ENCODE assay signal across 8 cellular contexts in the genomic region with DNA sequence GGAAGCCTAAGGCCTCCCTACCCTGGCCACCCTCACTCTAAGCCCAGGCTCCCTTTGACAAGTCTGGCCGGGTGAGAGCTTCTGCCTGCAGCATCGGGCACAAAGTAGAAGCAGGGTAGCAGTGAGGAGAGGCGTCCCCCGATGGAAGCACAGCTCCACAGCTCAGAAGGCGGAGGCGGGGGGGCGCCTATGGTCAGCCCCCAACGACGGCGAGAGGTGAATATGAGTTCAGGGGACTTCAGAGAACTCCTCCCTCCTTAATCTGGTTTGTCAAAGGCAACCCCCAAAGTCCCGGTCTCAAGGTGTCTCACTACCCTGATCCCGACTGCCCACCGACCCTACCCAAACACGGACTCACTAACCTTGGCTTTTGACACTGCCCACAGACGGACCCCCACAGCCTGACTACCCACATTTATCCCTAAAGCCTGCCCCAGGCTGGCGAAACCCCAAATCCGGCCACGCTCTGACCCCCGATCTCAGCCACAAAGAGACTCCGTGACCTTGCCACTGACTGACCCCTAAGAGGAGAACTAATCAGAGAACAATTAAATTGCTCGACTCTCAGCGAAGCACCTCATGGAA. TPM values are rescaled to one million over a fixed set of nuclear protein-coding genes. Genes with fewer than 3 reads are reported as not detected.
DNase-seq lines count a peak whose midpoint lies in the region; ATAC-seq, FAIRE-seq and TF ChIP-seq lines count a peak whose summit lies in the region.

No MANE protein-coding gene starts in this region.

- TF ChIP-seq EP300 in suprapubic skin (IDR thresholded peaks at IDR 0.05) = no peak

- WGBS in suprapubic skin = 53% methylated on average over 15 of the region's 22 CpGs

- TF ChIP-seq POLR2A in suprapubic skin (IDR thresholded peaks at IDR 0.05) = no peak

- H3K4me3 Mint-ChIP-seq in activated T-helper 17 cell treated with anti-CD3 and anti-CD28 coated beads, Interleukin-2, amount 50 U/mL, for 72 hours = peak overlapping the region; percentile 94

- H3K36me3 ChIP-seq in keratinocyte (ENCODE audit: control insufficient read depth in 2 of 2, extremely low read depth in 1 of 2, insufficient read depth in 2 of 2, low read length in 2 of 2) (no peaks in the 10 kb centered on the region), suprapubic skin (no peaks in the 10 kb centered on the region)

- no peaks in the 10 kb centered on the region for H3K27me3 Mint-ChIP-seq in activated T-helper 17 cell treated with anti-CD3 and anti-CD28 coated beads, Interleukin-2, amount 50 U/mL, for 72 hours

- no peaks in the 10 kb centered on the region for H4K20me1 ChIP-seq in keratinocyte (ENCODE audit: control insufficient read depth, extremely low read depth, insufficient read depth, low read length)

- H3K4me3 ChIP-seq in keratinocyte (ENCODE audit: control insufficient read depth in 2 of 3, extremely low read depth in 1 of 3, insufficient read depth in 2 of 3, low read depth in 1 of 3, low read length in 3 of 3) (peak overlapping the region; percentile 31 to 61 (median 39)), suprapubic skin (peak overlapping the region; percentile 89)

- H3K27ac Mint-ChIP-seq in activated T-helper 17 cell treated with anti-CD3 and anti-CD28 coated beads, Interleukin-2, amount 50 U/mL, for 72 hours = peak overlapping the region; percentile 26

- peak overlapping the region; percentile 70 for H3K9ac ChIP-seq in keratinocyte (ENCODE audit: control insufficient read depth, extremely low read depth, insufficient read depth, low read length)

- H2AFZ ChIP-seq in keratinocyte (ENCODE audit: control insufficient read depth, low read length) = peak overlapping the region; percentile 82

- peak; percentile 56 for DNase-seq in NCI-H2171 treated with DMSO at 0.1 percent for 48 hours (lab: John Stamatoyannopoulos, UW)
- no peak for DNase-seq in NCI-H2171 (lab: John Stamatoyannopoulos, UW)
- no peak for DNase-seq in keratinocyte (ENCODE audit: low read depth, low spot score)
- peak in 1 of 2 donors; percentile 79 for DNase-seq in suprapubic skin (ENCODE audit: low spot score in 2 of 2)

- H3K36me3 Mint-ChIP-seq in activated T-helper 17 cell treated with anti-CD3 and anti-CD28 coated beads, Interleukin-2, amount 50 U/mL, for 72 hours (ENCODE audit: low read depth) = peaks cover 19% of the 10 kb centered on the region

- H3K9me3 ChIP-seq in keratinocyte (ENCODE audit: control insufficient read depth, low read depth, low read length) = no peaks in the 10 kb centered on the region
- no peaks in the 10 kb centered on the region for H3K9me3 ChIP-seq in suprapubic skin

- no peaks in the 10 kb centered on the region for H3K9me1 ChIP-seq in keratinocyte (ENCODE audit: control insufficient read depth, extremely low read depth, insufficient read depth, low read length)

- peak overlapping the region; percentile 82 for H3K4me2 ChIP-seq in keratinocyte (ENCODE audit: control insufficient read depth, extremely low read depth, insufficient read depth, low read depth, low read length)

- no peaks in the 10 kb centered on the region for H3K9me3 Mint-ChIP-seq in activated T-helper 17 cell treated with anti-CD3 and anti-CD28 coated beads, Interleukin-2, amount 50 U/mL, for 72 hours

- ATAC-seq in activated T-helper 17 cell treated with anti-CD3 and anti-CD28 coated beads, Interleukin-2, amount 50 U/mL, for 72 hours (replicated peaks) = no peak
- ATAC-seq in GM19452 (IDR thresholded peaks at IDR 0.05; ENCODE audit: unreplicated experiment) = no peak
- no peak for ATAC-seq in HG02938 (IDR thresholded peaks at IDR 0.05; ENCODE audit: unreplicated experiment)
- no peak for ATAC-seq in GM21360 (IDR thresholded peaks at IDR 0.05; ENCODE audit: unreplicated experiment)

- H3K4me1 ChIP-seq in keratinocyte (ENCODE audit: control insufficient read depth, extremely low read depth, insufficient read depth, low read length) (peaks cover 41% of the 10 kb centered on the region), suprapubic skin (peaks cover 53% of the 10 kb centered on the region)

- dilution Hi-C loops in keratinocyte (cut with MboI; ENCODE audit: extremely low pct_ligation_motif_present, low sequenced_read_pairs) = no loop called here

- no peaks in the 10 kb centered on the region for H3K27me3 ChIP-seq in keratinocyte (ENCODE audit: control insufficient read depth, extremely low read depth, insufficient read depth, low read length)
- H3K27me3 ChIP-seq in suprapubic skin = no peaks in the 10 kb centered on the region

- FAIRE-seq in keratinocyte (lab: Jason Lieb, UNC) = no peak

- TF ChIP-seq CTCF in keratinocyte (optimal IDR thresholded peaks at IDR 0.05 in 1 of 3, IDR thresholded peaks at IDR 0.05 in 1 of 3, conservative IDR thresholded peaks at IDR 0.05 in 1 of 3; ENCODE audit: extremely low read depth in 1 of 3, insufficient read depth in 2 of 3, low read length in 3 of 3) (no peak), suprapubic skin (IDR thresholded peaks at IDR 0.05) (no peak)

- H3K27ac ChIP-seq in keratinocyte (ENCODE audit: control insufficient read depth, insufficient read depth, low read length) (peak overlapping the region; percentile 50), suprapubic skin (peak overlapping the region; percentile 91)

- H3K79me2 ChIP-seq in keratinocyte (ENCODE audit: control insufficient read depth, insufficient read depth, low read length) = peaks cover 7% of the 10 kb centered on the region

- peaks cover 24% of the 10 kb centered on the region for H3K4me1 Mint-ChIP-seq in activated T-helper 17 cell treated with anti-CD3 and anti-CD28 coated beads, Interleukin-2, amount 50 U/mL, for 72 hours

RNA-seq across cellular contexts. Expression of gene ID3, which starts 5.3 kb away (rescaled TPM):
- 10 to 100 TPM; 19.5 to 45.2 TPM for total RNA-seq in activated T-helper 17 cell treated with anti-CD3 and anti-CD28 coated beads, Interleukin-2, amount 50 U/mL, for 72 hours
- 12.7 to 62.4 TPM (median 38.0 TPM) in 3 replicates for polyA plus RNA-seq in keratinocyte
- polyA plus RNA-seq in keratinocyte (2011; ENCODE audit: low read depth) = 81.8 TPM
- 40.0 and 63.5 TPM in 2 replicates for polyA plus RNA-seq in keratinocyte (2011; cell fraction: cytosol; rRNA removed)
- 90.9 and 100.0 TPM in 2 replicates for polyA plus RNA-seq in keratinocyte (2011; cell fraction: nucleus; rRNA removed)
- polyA plus RNA-seq in keratinocyte (2012; ENCODE audit: low replicate concordance) = 15.2 and 117 TPM in 2 replicates
- polyA minus RNA-seq in keratinocyte = 16.4 to 32.4 TPM (median 23.3 TPM) in 3 replicates
- 81.9 TPM for polyA minus RNA-seq in keratinocyte (2011; cell fraction: cytosol; rRNA and poly(A)+ RNA removed)
- 41.0 and 43.1 TPM in 2 replicates for polyA minus RNA-seq in keratinocyte (2011; cell fraction: nucleus; rRNA and poly(A)+ RNA removed)
- 100 to 1,000 TPM in 3 of 4 donors, 10 to 100 TPM in 1; 91.1 to 194 (median 149) TPM for total RNA-seq in suprapubic skin

RNA-seq across cellular contexts. Expression of gene E2F2, which starts 23.0 kb away (rescaled TPM):
- total RNA-seq in activated T-helper 17 cell treated with anti-CD3 and anti-CD28 coated beads, Interleukin-2, amount 50 U/mL, for 72 hours = 10 to 100 TPM; 13.0 to 24.1 TPM
- polyA plus RNA-seq in keratinocyte = 0.05 to 0.12 TPM (median 0.06 TPM) in 3 replicates
- polyA plus RNA-seq in keratinocyte (2011; ENCODE audit: low read depth) = 0.10 TPM
- polyA plus RNA-seq in keratinocyte (2011; cell fraction: cytosol; rRNA removed) = 0.03 and 0.06 TPM in 2 replicates
- polyA plus RNA-seq in keratinocyte (2011; cell fraction: nucleus; rRNA removed) = 0.13 TPM in 2 replicates
- 0.20 and 0.23 TPM in 2 replicates for polyA plus RNA-seq in keratinocyte (2012; ENCODE audit: low replicate concordance)
- 0.10 to 1.4 TPM (median 0.20 TPM) in 3 replicates for polyA minus RNA-seq in keratinocyte
- polyA minus RNA-seq in keratinocyte (2011; cell fraction: cytosol; rRNA and poly(A)+ RNA removed) = 0.77 TPM
- 0.11 and 0.16 TPM in 2 replicates for polyA minus RNA-seq in keratinocyte (2011; cell fraction: nucleus; rRNA and poly(A)+ RNA removed)
- 10 to 100 TPM in 2 of 4 donors, 1 to 10 TPM in 2; 4.5 to 12.9 (median 8.4) TPM for total RNA-seq in suprapubic skin
